34 cellular contexts compared by ENCODE assay signal in the genomic region with DNA sequence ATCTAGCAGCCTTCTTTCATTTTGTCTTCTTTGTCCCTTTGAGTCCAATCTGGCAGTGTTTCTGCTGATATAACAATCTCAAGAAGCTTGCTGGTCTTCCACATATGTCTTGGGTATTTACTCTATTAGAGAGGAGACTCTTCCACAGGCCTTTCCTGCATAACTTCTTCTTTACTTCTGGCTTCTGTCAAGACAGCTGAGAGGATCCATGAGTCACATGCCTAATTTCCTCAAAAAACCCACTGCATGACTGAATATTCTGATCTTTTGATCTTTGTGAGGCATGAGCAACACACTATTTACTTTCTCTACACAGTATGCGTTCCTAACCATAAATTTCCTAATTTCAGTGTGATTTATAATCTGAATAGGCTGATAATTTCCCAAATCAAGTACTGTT. TPM values are rescaled to one million over a fixed set of nuclear protein-coding genes. Genes with fewer than 3 reads are reported as not detected.
A peak's percentile ranks its signal among the peaks of the same experiment; 100 is the strongest.
DNase-seq lines count a peak whose midpoint lies in the region; ATAC-seq, FAIRE-seq and TF ChIP-seq lines count a peak whose summit lies in the region.
"Had no signal": no experiment of that assay in that cellular context is flagged by ENCODE, and none has a peak within 500 bp of the region (broad histone marks: within the 10 kb centered on the region; RNA-seq: fewer than 3 reads in every experiment).

No MANE protein-coding gene starts in this region.

- no peaks in the 10 kb centered on the region for H3K79me2 ChIP-seq in GM23248 (ENCODE audit: insufficient read depth)
- no peaks in the 10 kb centered on the region for H3K79me2 ChIP-seq in smooth muscle cell (ENCODE audit: low read depth)
- no peaks in the 10 kb centered on the region for H3K79me2 ChIP-seq in GM23338 (replicated peaks; ENCODE audit: insufficient read depth)

- H4K20me1 ChIP-seq in GM23248 (ENCODE audit: insufficient read depth) (no peaks in the 10 kb centered on the region), smooth muscle cell (ENCODE audit: low read depth) (no peaks in the 10 kb centered on the region), GM23338 (replicated peaks; ENCODE audit: insufficient read depth) (no peaks in the 10 kb centered on the region)

- no peak for FAIRE-seq in D721Med (lab: Jason Lieb, UNC)

- H3K36me3 Mint-ChIP-seq in GM23338 (ENCODE audit: low read depth): no peaks in the 10 kb centered on the region
- H3K36me3 Mint-ChIP-seq: activated naive CD8-positive, alpha-beta T cell treated with anti-CD3 and anti-CD28 coated beads, Interleukin-2, amount 10 ng/mL, durations not matched to agents 7 days and 5 days; brain; type B pancreatic cell had no signal

- peaks cover 10% of the 10 kb centered on the region; the same call in 2 of the 3 replicates for H3K4me1 Mint-ChIP-seq in GM23338
- H3K4me1 Mint-ChIP-seq: activated naive CD8-positive, alpha-beta T cell treated with anti-CD3 and anti-CD28 coated beads, Interleukin-2, amount 10 ng/mL, durations not matched to agents 7 days and 5 days; IgD-negative memory B cell had no signal

- H3K27ac Mint-ChIP-seq in GM23338: no peak overlapping the region
- H3K27ac Mint-ChIP-seq: activated naive CD8-positive, alpha-beta T cell treated with anti-CD3 and anti-CD28 coated beads, Interleukin-2, amount 10 ng/mL, durations not matched to agents 7 days and 5 days; brain; CD4-positive, alpha-beta T cell; IgD-negative memory B cell; nephron; type B pancreatic cell had no signal

- H3K27me3 ChIP-seq in GM23248 (replicated peaks; ENCODE audit: insufficient read depth): peaks cover 8% of the 10 kb centered on the region
- peaks cover 18% of the 10 kb centered on the region for H3K27me3 ChIP-seq in smooth muscle cell (ENCODE audit: low read depth)
- H3K27me3 ChIP-seq in GM23338 (ENCODE audit: insufficient read depth): peaks cover 23% of the 10 kb centered on the region
- H3K27me3 ChIP-seq: colonic mucosa had no signal

- no peak overlapping the region for H3K4me3 Mint-ChIP-seq in GM23338
- H3K4me3 Mint-ChIP-seq: activated naive CD8-positive, alpha-beta T cell treated with anti-CD3 and anti-CD28 coated beads, Interleukin-2, amount 10 ng/mL, durations not matched to agents 7 days and 5 days; brain; CD4-positive, alpha-beta T cell; IgD-negative memory B cell; nephron; type B pancreatic cell had no signal

- TF ChIP-seq CTCF in astrocyte of the cerebellum (IDR thresholded peaks at IDR 0.05; ENCODE audit: low read depth, low read length, missing control alignments): no peak
- no peak for TF ChIP-seq CTCF in fibroblast of mammary gland (conservative IDR thresholded peaks at IDR 0.05; ENCODE audit: control insufficient read depth, insufficient read depth, low read depth, low read length)
- TF ChIP-seq CTCF in smooth muscle cell (IDR thresholded peaks at IDR 0.05; ENCODE audit: borderline replicate concordance, insufficient read depth, poor library complexity, severe bottlenecking): no peak
- TF ChIP-seq CTCF in GM23338 (conservative IDR thresholded peaks at IDR 0.05; ENCODE audit: low read depth in 2 of 2): no peak
- TF ChIP-seq CTCF in D721Med (IDR thresholded peaks at IDR 0.05; ENCODE audit: insufficient read depth, missing control alignments): no peak

- ATAC-seq in GM23338: no peak
- ATAC-seq: mucosa of descending colon had no signal

- in situ Hi-C loops in GM23248 (cut with MboI): no loop called here
- in situ Hi-C loops in astrocyte of the cerebellum (cut with HindIII; ENCODE audit: low sequenced_read_pairs): no loop called here

- H3K4me2 ChIP-seq in GM23248 (ENCODE audit: unreplicated experiment) (no peak overlapping the region), smooth muscle cell (peak overlapping the region; percentile 62), GM23338 (no peak overlapping the region)

- no peak overlapping the region for H2AFZ ChIP-seq in GM23248
- H2AFZ ChIP-seq in smooth muscle cell (ENCODE audit: low read depth): no peak overlapping the region
- no peak overlapping the region for H2AFZ ChIP-seq in GM23338

- H3K36me3 ChIP-seq in GM23248 (ENCODE audit: low read depth) (no peaks in the 10 kb centered on the region), smooth muscle cell (ENCODE audit: low read depth) (no peaks in the 10 kb centered on the region), GM23338 (ENCODE audit: insufficient read depth) (no peaks in the 10 kb centered on the region)
- H3K36me3 ChIP-seq: colonic mucosa had no signal

- H3K9me3 Mint-ChIP-seq in GM23338: no peaks in the 10 kb centered on the region; the same call in none of the 3 replicates
- H3K9me3 Mint-ChIP-seq: activated naive CD8-positive, alpha-beta T cell treated with anti-CD3 and anti-CD28 coated beads, Interleukin-2, amount 10 ng/mL, durations not matched to agents 7 days and 5 days; IgD-negative memory B cell; nephron had no signal

- no peak overlapping the region for H3K4me3 ChIP-seq in GM23248
- no peak overlapping the region for H3K4me3 ChIP-seq in astrocyte of the cerebellum (ENCODE audit: low read depth, low read length)
- no peak overlapping the region for H3K4me3 ChIP-seq in fibroblast of mammary gland (ENCODE audit: control insufficient read depth, low read depth, low read length)
- H3K4me3 ChIP-seq in smooth muscle cell: no peak overlapping the region
- no peak overlapping the region for H3K4me3 ChIP-seq in GM23338
- H3K4me3 ChIP-seq: colonic mucosa, mucosa of descending colon had no signal

- no peaks in the 10 kb centered on the region for H3K4me1 ChIP-seq in GM23248 (ENCODE audit: insufficient read depth)
- no peaks in the 10 kb centered on the region for H3K4me1 ChIP-seq in smooth muscle cell (ENCODE audit: low read depth)
- peaks cover 10% of the 10 kb centered on the region; the same call in 1 of the 2 replicates for H3K4me1 ChIP-seq in GM23338 (ENCODE audit: insufficient read depth)
- H3K4me1 ChIP-seq: colonic mucosa had no signal

- H3F3A ChIP-seq in GM23248 (ENCODE audit: insufficient read depth) (peaks cover 10% of the 10 kb centered on the region; the same call in 1 of the 2 replicates), smooth muscle cell (ENCODE audit: low read depth) (peaks cover 16% of the 10 kb centered on the region), GM23338 (replicated peaks; ENCODE audit: low read depth) (no peaks in the 10 kb centered on the region)

- H3K9ac ChIP-seq in GM23248 (no peak overlapping the region), smooth muscle cell (ENCODE audit: low read depth) (no peak overlapping the region)

- DNase-seq in GM23248: peak; percentile 61
- DNase-seq in astrocyte of the cerebellum (ENCODE audit: low read depth): peak; percentile 46
- peak; percentile 81 for DNase-seq in fibroblast of mammary gland (ENCODE audit: low read depth)
- no peak for DNase-seq in smooth muscle cell (lab: John Stamatoyannopoulos, UW; ENCODE audit: unreplicated experiment)
- DNase-seq in GM23338 (ENCODE audit: low spot score): no peak
- no peak for DNase-seq in germinal center (ENCODE audit: low spot score)
- no peak for DNase-seq in D721Med (ENCODE audit: insufficient read length, low spot score)
- DNase-seq: activated CD4-positive, alpha-beta T cell treated with anti-CD3 and anti-CD28 coated beads for 4 hours; activated CD8-positive, alpha-beta memory T cell treated with anti-CD3 and anti-CD28 coated beads for 24 hours; activated gamma-delta T cell; activated naive CD8-positive, alpha-beta T cell treated with anti-CD3 and anti-CD28 coated beads, Interleukin-2, amount 10 ng/mL, durations not matched to agents 7 days and 5 days; activated T-cell treated with anti-CD3 and anti-CD28 coated beads, Interleukin-2, amount 50 U/mL, for 1 hour; AML-193; CD4-positive, alpha-beta T cell; colonic mucosa; effector memory CD4-positive, alpha-beta T cell; EL; islet precursor cell; mucosa of descending colon; NCI-H1092 treated with DMSO at 0.1 percent for 48 hours; NCI-H1930; NCI-H524; NK-92 treated with Interleukin-12 subunit alpha and Interleukin-12 subunit beta, amount 100 ng/mL, for 24 hours; retina; Right ventricle myocardium superior; stimulated activated CD4-positive, alpha-beta T cell treated with anti-CD3 and anti-CD28 coated beads, Interleukin-2, amount 100 ng/mL, for 48 hours had no signal

- no peaks in the 10 kb centered on the region for H3K9me3 ChIP-seq in GM23248 (ENCODE audit: low read depth)
- no peaks in the 10 kb centered on the region for H3K9me3 ChIP-seq in smooth muscle cell (replicated peaks; ENCODE audit: low read depth)
- H3K9me3 ChIP-seq: colonic mucosa, mucosa of descending colon had no signal

- peaks cover 3% of the 10 kb centered on the region for H3K27me3 Mint-ChIP-seq in GM23338 (ENCODE audit: insufficient read depth, low read depth, poor library complexity)

- H3K9me2 ChIP-seq in GM23248 (ENCODE audit: insufficient read depth) (no peaks in the 10 kb centered on the region), GM23338 (ENCODE audit: insufficient read depth) (0 out of 2 replicates have a peak, but pooled peaks cover 5% of the 10 kb centered on the region)

- WGBS in GM23248 (ENCODE audit: low coverage in 1 of 2, low lambda C conversion rate in 2 of 2, missing lambda C conversion rate in 2 of 2), 2 experiments: 0% methylated on average over 1 of the region's 1 CpG
- WGBS in smooth muscle cell (ENCODE audit: low lambda C conversion rate): 6% methylated on average over 1 of the region's 1 CpG

- H3K27ac ChIP-seq in GM23248 (no peak overlapping the region), smooth muscle cell (ENCODE audit: low read depth) (peak overlapping the region; percentile 72), GM23338 (ENCODE audit: low read depth) (no peak overlapping the region)
- H3K27ac ChIP-seq: colonic mucosa, VCaP had no signal

TF ChIP-seq in GM23338, 12 proteins besides CTCF, POLR2A, EP300 and RAD21 (continues in another document):
- TF ChIP-seq NANOG (IDR thresholded peaks at IDR 0.05; ENCODE audit: borderline replicate concordance) (no peak), EZH2 (IDR thresholded peaks at IDR 0.05; ENCODE audit: low read depth, unreplicated experiment) (no peak), STAT1 (IDR thresholded peaks at IDR 0.05; ENCODE audit: unreplicated experiment) (no peak), EZH2phosphoT487 (IDR thresholded peaks at IDR 0.05; ENCODE audit: unreplicated experiment) (no peak)
- TF ChIP-seq, protein P1, sequence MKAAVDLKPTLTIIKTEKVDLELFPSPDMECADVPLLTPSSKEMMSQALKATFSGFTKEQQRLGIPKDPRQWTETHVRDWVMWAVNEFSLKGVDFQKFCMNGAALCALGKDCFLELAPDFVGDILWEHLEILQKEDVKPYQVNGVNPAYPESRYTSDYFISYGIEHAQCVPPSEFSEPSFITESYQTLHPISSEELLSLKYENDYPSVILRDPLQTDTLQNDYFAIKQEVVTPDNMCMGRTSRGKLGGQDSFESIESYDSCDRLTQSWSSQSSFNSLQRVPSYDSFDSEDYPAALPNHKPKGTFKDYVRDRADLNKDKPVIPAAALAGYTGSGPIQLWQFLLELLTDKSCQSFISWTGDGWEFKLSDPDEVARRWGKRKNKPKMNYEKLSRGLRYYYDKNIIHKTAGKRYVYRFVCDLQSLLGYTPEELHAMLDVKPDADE (IDR thresholded peaks at IDR 0.05): no peak

RNA-seq across cellular contexts. Expression of a gene that starts 5.1 kb away (rescaled TPM):
- not detected in 2 replicates for total RNA-seq in GM23248 (2014; rRNA removed; shearing (Covaris generic))
- polyA plus RNA-seq in GM23248 (2016; fragmentation: Nextera tagmentation; extraction: Ambion mirVana) (not detected in 2 replicates), smooth muscle cell (not detected in 2 replicates), GM23338 (2016; fragmentation: Nextera tagmentation; extraction: Ambion mirVana) (0.53 and 0.99 TPM in 2 replicates)
- total RNA-seq in smooth muscle cell: not detected in 2 replicates
- total RNA-seq in GM23338 (2014; rRNA removed; shearing (Covaris generic)): 0.70 and 0.73 TPM in 2 replicates
- total RNA-seq: activated naive CD8-positive, alpha-beta T cell treated with anti-CD3 and anti-CD28 coated beads, Interleukin-2, amount 10 ng/mL, durations not matched to agents 7 days and 5 days; CD4-positive, alpha-beta T cell; osteoblast; Right ventricle myocardium superior; subcutaneous adipose tissue had no signal
- polyA plus RNA-seq: esophagus, IgD-negative memory B cell had no signal

Comparison
In these comparisons a context has a peak if more than half of its experiments do, and no peak if none do; other contexts are left out.
1. DNase-seq: peak in GM23248 (single experiment), astrocyte of the cerebellum (single experiment) and fibroblast of mammary gland (single experiment); none in smooth muscle cell (single experiment), GM23338 (single experiment), germinal center (single experiment) and D721Med (single experiment).